Comparison of ENCODE assay signal across 1 cellular context in genomic region chr1:89669445-89669844, GRCh38.
TF ChIP-seq lines count a peak whose summit lies in the region.

No MANE protein-coding gene starts in this region.

TF ChIP-seq in IMR-90, 13 proteins besides CTCF, POLR2A, EP300 and RAD21:
- no peak for TF ChIP-seq MAZ (IDR thresholded peaks at IDR 0.05; ENCODE audit: borderline replicate concordance, low read depth, low read length)
- no peak for TF ChIP-seq CHD1 (IDR thresholded peaks at IDR 0.05; ENCODE audit: low read depth, low read length)
- TF ChIP-seq RFX5 (IDR thresholded peaks at IDR 0.05; ENCODE audit: low read depth, low read length): no peak
- no peak for TF ChIP-seq RCOR1 (IDR thresholded peaks at IDR 0.05; ENCODE audit: insufficient replicate concordance, low read length)
- no peak for TF ChIP-seq CEBPB (IDR thresholded peaks at IDR 0.05; ENCODE audit: low read depth, low read length)
- no peak for TF ChIP-seq MXI1 (IDR thresholded peaks at IDR 0.05; ENCODE audit: borderline replicate concordance, low read depth, low read length)
- no peak for TF ChIP-seq SMC3 (IDR thresholded peaks at IDR 0.05; ENCODE audit: low read depth, low read length)
- no peak for TF ChIP-seq MAFK (IDR thresholded peaks at IDR 0.05; ENCODE audit: low read depth, low read length)
- no peak for TF ChIP-seq BHLHE40 (IDR thresholded peaks at IDR 0.05; ENCODE audit: low read depth, low read length)
- TF ChIP-seq NFE2L2 (IDR thresholded peaks at IDR 0.05; ENCODE audit: low read depth, low read length): no peak
- TF ChIP-seq USF2 (IDR thresholded peaks at IDR 0.05; ENCODE audit: low read depth, low read length): no peak
- no peak for TF ChIP-seq FOS (IDR thresholded peaks at IDR 0.05; ENCODE audit: low read depth, low read length)
- TF ChIP-seq, protein P1, sequence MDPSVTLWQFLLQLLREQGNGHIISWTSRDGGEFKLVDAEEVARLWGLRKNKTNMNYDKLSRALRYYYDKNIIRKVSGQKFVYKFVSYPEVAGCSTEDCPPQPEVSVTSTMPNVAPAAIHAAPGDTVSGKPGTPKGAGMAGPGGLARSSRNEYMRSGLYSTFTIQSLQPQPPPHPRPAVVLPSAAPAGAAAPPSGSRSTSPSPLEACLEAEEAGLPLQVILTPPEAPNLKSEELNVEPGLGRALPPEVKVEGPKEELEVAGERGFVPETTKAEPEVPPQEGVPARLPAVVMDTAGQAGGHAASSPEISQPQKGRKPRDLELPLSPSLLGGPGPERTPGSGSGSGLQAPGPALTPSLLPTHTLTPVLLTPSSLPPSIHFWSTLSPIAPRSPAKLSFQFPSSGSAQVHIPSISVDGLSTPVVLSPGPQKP (IDR thresholded peaks at IDR 0.05; ENCODE audit: borderline replicate concordance, low read depth, low read length): no peak
